ENCODE assay signal across 9 cellular contexts in the genomic region with DNA sequence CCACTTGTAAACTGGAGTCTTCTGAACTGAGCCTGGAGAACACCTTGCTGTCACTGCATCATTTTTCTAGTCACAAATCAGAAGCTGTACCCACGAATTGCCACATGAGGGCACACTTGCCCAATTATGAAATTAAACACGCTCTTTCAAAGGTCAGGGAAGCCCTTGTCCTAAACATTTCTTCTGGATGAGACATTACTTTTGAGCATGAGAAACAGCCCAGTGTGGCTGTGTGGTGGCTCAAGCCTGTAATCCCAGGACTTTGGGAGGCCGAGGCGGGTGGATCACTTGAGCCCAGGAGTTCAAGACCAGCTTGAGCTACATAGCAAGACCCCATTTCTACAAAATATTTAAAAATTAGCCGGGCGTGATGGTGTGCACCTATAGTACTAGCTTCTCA. TPM values are rescaled to one million over a fixed set of nuclear protein-coding genes. Genes with fewer than 3 reads are reported as not detected.
DNase-seq lines count a peak whose midpoint lies in the region; ATAC-seq and TF ChIP-seq lines count a peak whose summit lies in the region.
"Had no signal": no experiment of that assay in that cellular context is flagged by ENCODE, and none has a peak within 500 bp of the region (broad histone marks: within the 10 kb centered on the region; RNA-seq: fewer than 3 reads in every experiment).

No MANE protein-coding gene starts in this region.

- DNase-seq in NCI-H1092 treated with DMSO at 0.1 percent for 48 hours (lab: John Stamatoyannopoulos, UW), result peak; percentile 18
- DNase-seq in NCI-H1092 (lab: John Stamatoyannopoulos, UW), result no peak
- peak; percentile 65 to 78 for DNase-seq in Kasumi-1 (lab: John Stamatoyannopoulos, UW)
- peak; percentile 70 for DNase-seq in RWPE1 (ENCODE audit: low spot score)
- DNase-seq in amniotic stem cell (lab: John Stamatoyannopoulos, UW), result peak; percentile 62
- DNase-seq in right cardiac atrium, result peak in 2 of 3 donors; percentile 31 to 64
- DNase-seq in skeletal muscle cell (ENCODE audit: low read depth), result peak; percentile 45

- ATAC-seq in right cardiac atrium (peak; percentile 71 to 83), HG02938 (IDR thresholded peaks at IDR 0.05; ENCODE audit: unreplicated experiment) (no peak)

- CTCF ChIA-PET in RWPE1 (lab: Yijun Ruan, JAX), result interaction anchor here (0.5 to 7.0 kb wide), 12 partner anchors 11 to 575 kb away, joined by 3 to 103 read pairs (median 4); no protein-coding TSS in a partner anchor

- H3K27me3 ChIP-seq in right cardiac atrium (ENCODE audit: control insufficient read depth, insufficient read depth), result no peaks in the 10 kb centered on the region
- H3K27me3 ChIP-seq: BLaER1 treated with 17β-estradiol and CSF1 and Interleukin-3, amounts not matched to agents 10 nM and 100 nM had no signal

- 40% methylated on average over 6 of the region's 6 CpGs for WGBS in right cardiac atrium

- POLR2A ChIA-PET in RWPE1 (lab: Yijun Ruan, JAX; ENCODE audit: low non-redundant PET), result no interaction called here

- intact Hi-C loops in right cardiac atrium (cut with DNase I), result loop anchor here (2.0 to 10.0 kb wide), 3 partner anchors 112 to 161 kb away; no protein-coding TSS in a partner anchor

- H3K9me3 ChIP-seq in right cardiac atrium (ENCODE audit: control insufficient read depth, low read length), result no peaks in the 10 kb centered on the region

- TF ChIP-seq CTCF in RWPE1 (conservative IDR thresholded peaks at IDR 0.05; ENCODE audit: low read depth), result peak; percentile 94

- H3K4me3 ChIP-seq in right cardiac atrium (ENCODE audit: low read length) (no peak overlapping the region), skeletal muscle cell (ENCODE audit: low read depth, low read length) (no peak overlapping the region)
- H3K4me3 ChIP-seq: BLaER1 treated with 17β-estradiol and CSF1 and Interleukin-3, amounts not matched to agents 10 nM and 100 nM had no signal

- peaks cover 2% of the 10 kb centered on the region for H3K4me1 ChIP-seq in right cardiac atrium (ENCODE audit: control insufficient read depth, insufficient read depth, low read length)

- H3K27ac ChIP-seq in RWPE1 (no peak overlapping the region), right cardiac atrium (ENCODE audit: low read length) (no peak overlapping the region)
- H3K27ac ChIP-seq: BLaER1 treated with 17β-estradiol and CSF1 and Interleukin-3, amounts not matched to agents 10 nM and 100 nM had no signal

RNA-seq across cellular contexts. Expression of a gene that starts 27.5 kb away (rescaled TPM):
- 1 to 10 TPM in 2 of 4 donors, under 1 TPM in 2; 0.34 to 1.3 (median 0.80) TPM for total RNA-seq in right cardiac atrium
- polyA plus RNA-seq in right cardiac atrium, result 0.32 TPM
